8 cellular contexts compared by ENCODE assay signal in the genomic region with DNA sequence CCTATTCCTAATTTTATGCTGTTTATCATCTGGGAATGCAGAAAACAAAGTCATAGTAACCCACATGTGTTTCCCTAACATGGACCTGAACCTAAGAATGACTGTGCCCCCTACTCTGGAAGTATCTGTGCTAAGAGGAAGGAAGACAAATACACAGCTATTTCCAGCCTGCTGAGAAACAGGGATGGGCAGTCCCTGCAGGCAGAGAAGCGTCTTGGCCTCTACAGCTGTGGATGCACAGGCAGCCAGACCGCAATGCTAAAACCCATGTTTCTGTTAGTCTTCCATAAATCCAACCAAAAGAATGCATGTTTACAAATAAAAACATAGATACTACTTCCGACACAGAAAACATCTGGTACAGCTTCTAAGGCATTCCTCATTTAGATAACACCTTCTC. TPM values are rescaled to one million over a fixed set of nuclear protein-coding genes. Genes with fewer than 3 reads are reported as not detected.
DNase-seq lines count a peak whose midpoint lies in the region; ATAC-seq and TF ChIP-seq lines count a peak whose summit lies in the region.

No MANE protein-coding gene starts in this region.

- peaks cover 18% of the 10 kb centered on the region for H3K36me3 Mint-ChIP-seq in activated CD4-positive, alpha-beta memory T cell treated with anti-CD3 and anti-CD28 coated beads, Interleukin-2, amount 10 ng/mL, durations not matched to agents 7 days and 5 days (ENCODE audit: low read depth)

- peak; percentile 45 to 87 (median 74) for ATAC-seq in heart right ventricle

- H3K9me3 ChIP-seq in heart right ventricle (no peaks in the 10 kb centered on the region), skeletal muscle tissue (ENCODE audit: control insufficient read depth in 3 of 3, low read length in 3 of 3) (no peaks in the 10 kb centered on the region)

- CTCF ChIA-PET in activated CD4-positive, alpha-beta memory T cell treated with anti-CD3 and anti-CD28 coated beads, Interleukin-2, amount 10 ng/mL, durations not matched to agents 7 days and 5 days (lab: Charles Lee), result interaction anchor here (0.6 to 1.6 kb wide), 4 partner anchors 76 to 331 kb away, joined by 3 to 4 read pairs (median 4); no protein-coding TSS in a partner anchor

- peak overlapping the region; percentile 26 to 80 (median 46) for H3K9ac ChIP-seq in skeletal muscle tissue (ENCODE audit: low read depth in 1 of 3, low read length in 3 of 3)

- H3K4me1 Mint-ChIP-seq in activated CD4-positive, alpha-beta memory T cell treated with anti-CD3 and anti-CD28 coated beads, Interleukin-2, amount 10 ng/mL, durations not matched to agents 7 days and 5 days, result peaks cover 69% of the 10 kb centered on the region

- DNase-seq in GM06990 (ENCODE audit: extremely low read depth, insufficient read length) (no peak), heart right ventricle (peak in 1 of 2 donors; percentile 42), NCI-H524 (lab: John Stamatoyannopoulos, UW) (no peak), GM20000 (ENCODE audit: low spot score) (no peak), COLO829 (ENCODE audit: low spot score) (no peak), GDM1 (lab: John Stamatoyannopoulos, UW) (no peak)
- DNase-seq in activated CD4-positive, alpha-beta memory T cell treated with anti-CD3 and anti-CD28 coated beads, Interleukin-2, amount 10 ng/mL, durations not matched to agents 7 days and 5 days, result no peak

- H3K27me3 ChIP-seq in GM06990 (replicated peaks; ENCODE audit: control insufficient read depth, insufficient read depth, low read length) (no peaks in the 10 kb centered on the region), heart right ventricle (no peaks in the 10 kb centered on the region), skeletal muscle tissue (ENCODE audit: control insufficient read depth in 3 of 3, insufficient read depth in 3 of 3, low read length in 3 of 3) (no peaks in the 10 kb centered on the region)

- H3K4me3 Mint-ChIP-seq in activated CD4-positive, alpha-beta memory T cell treated with anti-CD3 and anti-CD28 coated beads, Interleukin-2, amount 10 ng/mL, durations not matched to agents 7 days and 5 days, result no peak overlapping the region

- H3K27me3 Mint-ChIP-seq in activated CD4-positive, alpha-beta memory T cell treated with anti-CD3 and anti-CD28 coated beads, Interleukin-2, amount 10 ng/mL, durations not matched to agents 7 days and 5 days, result no peaks in the 10 kb centered on the region

- TF ChIP-seq CTCF in GM06990 (IDR thresholded peaks at IDR 0.05; ENCODE audit: insufficient read depth, low read length, poor library complexity, severe bottlenecking) (no peak), heart right ventricle (IDR thresholded peaks at IDR 0.05) (no peak), GM20000 (IDR thresholded peaks at IDR 0.05; ENCODE audit: extremely low read depth, missing control alignments) (no peak)

- H3K9me3 Mint-ChIP-seq in activated CD4-positive, alpha-beta memory T cell treated with anti-CD3 and anti-CD28 coated beads, Interleukin-2, amount 10 ng/mL, durations not matched to agents 7 days and 5 days, result no peaks in the 10 kb centered on the region

- H3K27ac ChIP-seq in heart right ventricle (peak overlapping the region; percentile 44 to 87 (median 68)), skeletal muscle tissue (ENCODE audit: low read depth, low read length) (peak overlapping the region; percentile 67)

- POLR2A ChIA-PET in activated CD4-positive, alpha-beta memory T cell treated with anti-CD3 and anti-CD28 coated beads, Interleukin-2, amount 10 ng/mL, durations not matched to agents 7 days and 5 days (lab: Charles Lee), result interaction anchor here (0.8 to 9.2 kb wide), 15 partner anchors 17 to 230 kb away, joined by 3 to 174 read pairs (median 4); a partner anchor contains a TSS

- intact Hi-C loops in heart right ventricle (cut with DNase I), result loop anchor here in 5 of 10 donors (1.0 to 5.0 kb wide), 3 partner anchors 54 to 196 kb away; a partner anchor contains a TSS

- WGBS in heart right ventricle, 2 donors, result 30 to 31% methylated on average over 3 of the region's 3 CpGs

- no peaks in the 10 kb centered on the region for H3K36me3 ChIP-seq in GM06990 (ENCODE audit: control insufficient read depth, insufficient read depth, low read length)
- H3K36me3 ChIP-seq in heart right ventricle, result no peaks in the 10 kb centered on the region
- no peaks in the 10 kb centered on the region for H3K36me3 ChIP-seq in skeletal muscle tissue (ENCODE audit: control insufficient read depth in 3 of 3, insufficient read depth in 3 of 3, low read length in 3 of 3)

- peaks cover 0 to 68% (median 56%) of the 10 kb centered on the region in 9 donors for H3K4me1 ChIP-seq in heart right ventricle
- peaks cover 23 to 33% (median 24%) of the 10 kb centered on the region in 3 donors for H3K4me1 ChIP-seq in skeletal muscle tissue (ENCODE audit: control insufficient read depth in 3 of 3, insufficient read depth in 3 of 3, low read length in 3 of 3)

- H3K27ac Mint-ChIP-seq in activated CD4-positive, alpha-beta memory T cell treated with anti-CD3 and anti-CD28 coated beads, Interleukin-2, amount 10 ng/mL, durations not matched to agents 7 days and 5 days, result peak overlapping the region; percentile 81

- H3K4me3 ChIP-seq in GM06990 (replicated peaks; ENCODE audit: low read depth, low read length), result peak overlapping the region; percentile 40; the same call in 1 of the 2 replicates
- peak overlapping the region in 7 of 10 donors; percentile 23 to 42 (median 28) for H3K4me3 ChIP-seq in heart right ventricle
- peak overlapping the region; percentile 14 to 41 (median 40) for H3K4me3 ChIP-seq in skeletal muscle tissue (ENCODE audit: low read length in 3 of 3)

RNA-seq across cellular contexts. Expression of a gene that starts 56.1 kb away (rescaled TPM):
- 10 to 100 TPM; 77.3 to 85.2 TPM for total RNA-seq in activated CD4-positive, alpha-beta memory T cell treated with anti-CD3 and anti-CD28 coated beads, Interleukin-2, amount 10 ng/mL, durations not matched to agents 7 days and 5 days
- 10 to 100 TPM; 10.9 to 21.7 (median 17.6) TPM for total RNA-seq in heart right ventricle
- 1 to 10 TPM; 2.6 to 4.8 TPM for polyA plus RNA-seq in heart right ventricle
- total RNA-seq in skeletal muscle tissue, result 20.4 TPM
